ENCODE assay signal across 3 cellular contexts in genomic region chr16:54798267-54798666, GRCh38.
TF ChIP-seq lines count a peak whose summit lies in the region.

No MANE protein-coding gene starts in this region.

TF ChIP-seq in HepG2, 621 proteins besides CTCF, POLR2A, EP300 and RAD21:
- no peak for TF ChIP-seq TBX3 (IDR thresholded peaks at IDR 0.05; ENCODE audit: borderline replicate concordance)
- peak; percentile 73; the same call in 1 of the 2 replicates for TF ChIP-seq ZNF564 (CRISPR knock-in tag; IDR thresholded peaks at IDR 0.05)
TF ChIP-seq in HepG2: peak in this region for 1.

TF ChIP-seq in HEK293, 187 proteins besides CTCF, POLR2A, EP300 and RAD21:
- TF ChIP-seq ZNF660 (tag by site-specific recombination; IDR thresholded peaks at IDR 0.05) (no peak), WT1 (tag by site-specific recombination; IDR thresholded peaks at IDR 0.05) (no peak), ZBTB11 (tag by site-specific recombination; conservative IDR thresholded peaks at IDR 0.05; ENCODE audit: low read depth) (no peak), SETDB1 (IDR thresholded peaks at IDR 0.05; ENCODE audit: insufficient read length, low read length) (peak; percentile 29)

TF ChIP-seq in K562, 482 proteins besides CTCF, POLR2A, EP300 and RAD21:
- TF ChIP-seq E2F6 (IDR thresholded peaks at IDR 0.05; ENCODE audit: borderline replicate concordance in 1 of 2, extremely low read depth in 1 of 2, insufficient read depth in 1 of 2, insufficient read length in 1 of 2, low read depth in 1 of 2, low read length in 1 of 2, poor library complexity in 1 of 2, severe bottlenecking in 1 of 2): no peak
- no peak for TF ChIP-seq ZNF133 (CRISPR knock-in tag; IDR thresholded peaks at IDR 0.05)
- peak; percentile 71 for TF ChIP-seq ZNF766 (CRISPR knock-in tag; conservative IDR thresholded peaks at IDR 0.05)
- TF ChIP-seq ZNF174 (CRISPR knock-in tag; IDR thresholded peaks at IDR 0.05): no peak
